Comparison of ENCODE assay signal across 31 cellular contexts in the genomic region with DNA sequence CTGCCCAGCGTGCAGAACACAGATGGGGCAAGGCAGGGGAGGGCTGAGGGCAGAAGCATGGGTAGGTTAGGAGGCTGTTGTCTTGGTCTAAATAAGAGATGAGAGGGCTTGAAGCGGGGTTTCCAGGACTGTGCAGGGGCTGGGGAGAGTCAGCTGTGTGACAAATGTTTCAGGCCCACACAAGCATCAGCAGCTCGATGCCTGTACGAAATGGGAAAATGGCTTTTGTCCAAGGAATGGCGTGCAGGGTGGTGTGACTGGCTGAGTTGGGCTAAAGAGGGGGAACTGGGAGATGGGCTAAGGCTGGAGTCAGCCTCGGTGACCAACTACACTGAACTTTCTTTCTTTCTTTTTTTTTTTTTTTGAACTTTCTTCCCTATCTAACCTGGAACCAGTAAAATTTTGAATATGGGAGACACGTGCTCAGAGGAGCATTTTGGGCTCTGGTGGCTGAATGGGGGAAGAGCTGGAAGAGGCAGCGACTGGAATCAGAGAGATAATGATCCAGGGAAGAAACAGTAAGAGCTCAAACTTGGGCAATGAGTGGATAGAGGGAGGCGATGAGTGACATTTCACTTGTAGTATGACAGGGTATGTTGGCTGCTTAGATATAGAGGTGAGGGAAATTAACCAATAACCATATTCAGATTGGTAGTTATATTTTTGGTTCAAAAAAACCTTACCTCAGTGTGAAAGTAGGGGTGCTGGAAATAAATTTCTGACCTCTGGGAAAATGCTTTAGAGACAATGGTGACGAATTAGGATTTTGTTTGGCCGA. TPM values are rescaled to one million over a fixed set of nuclear protein-coding genes. Genes with fewer than 3 reads are reported as not detected.
"Had no signal": no experiment of that assay in that cellular context is flagged by ENCODE, and none has a peak within 500 bp of the region (broad histone marks: within the 10 kb centered on the region; RNA-seq: fewer than 3 reads in every experiment).

No MANE protein-coding gene starts in this region.

- DNase-seq: activated CD4-positive, alpha-beta T cell treated with anti-CD3 and anti-CD28 coated beads, Interleukin-2, amount 50 U/mL, for 1 hour; activated naive CD4-positive, alpha-beta T cell; activated T-cell treated with anti-CD3 and anti-CD28 coated beads for 4 hours; activated T-cell treated with anti-CD3 and anti-CD28 coated beads, Interleukin-2, amount 50 U/mL, for 72 hours; dermis blood vessel endothelial cell; effector CD4-positive, alpha-beta T cell; esophagus squamous epithelium; gastrocnemius medialis; glutamatergic neuron; kidney glomerular epithelial cell; lower lobe of right lung; mesenchymal stem cell; ovary; retina; small intestine; stimulated activated CD4-positive, alpha-beta T cell treated with anti-CD3 and anti-CD28 coated beads, Interleukin-4, amount 100 ng/mL, for 24 hours; T-helper 2 cell; tibial artery; upper lobe of right lung had no signal

- H3K36me3 ChIP-seq: breast epithelium, esophagus squamous epithelium, gastrocnemius medialis, lower lobe of right lung, neutrophil, ovary, prostate gland, suprapubic skin, tibial artery, upper lobe of right lung had no signal

- H3K4me1 Mint-ChIP-seq: central memory CD8-positive, alpha-beta T cell; stimulated activated memory B cell treated with anti-CD40 and anti-IgM and Interleukin-4, amounts not matched to agents 10 μg/mL and 1 μg/mL and 100 μg/mL, for 72 hours had no signal

- H2AFZ ChIP-seq: hepatocyte had no signal

- H3K4me3 Mint-ChIP-seq: activated T-cell treated with anti-CD3 and anti-CD28 coated beads, Interleukin-2, amount 50 U/mL, for 72 hours; central memory CD8-positive, alpha-beta T cell; nephron; stimulated activated memory B cell treated with anti-CD40 and anti-IgM and Interleukin-4, amounts not matched to agents 10 μg/mL and 1 μg/mL and 100 μg/mL, for 72 hours; WTC11 had no signal

- H3K36me3 Mint-ChIP-seq: activated naive CD4-positive, alpha-beta T cell treated with anti-CD3 and anti-CD28 coated beads, Interleukin-2, amount 50 U/mL, for 72 hours; stimulated activated memory B cell treated with anti-CD40 and anti-IgM and Interleukin-4, amounts not matched to agents 10 μg/mL and 1 μg/mL and 100 μg/mL, for 72 hours had no signal

- H3K4me3 ChIP-seq: breast epithelium, esophagus squamous epithelium, gastrocnemius medialis, hepatocyte, lower lobe of right lung, ovary, prostate gland, suprapubic skin, tibial artery, upper lobe of right lung had no signal

- H3K4me2 ChIP-seq: hepatocyte had no signal

- H3K9me3 Mint-ChIP-seq: activated naive CD4-positive, alpha-beta T cell treated with anti-CD3 and anti-CD28 coated beads, Interleukin-2, amount 50 U/mL, for 72 hours; central memory CD8-positive, alpha-beta T cell; stimulated activated memory B cell treated with anti-CD40 and anti-IgM and Interleukin-4, amounts not matched to agents 10 μg/mL and 1 μg/mL and 100 μg/mL, for 72 hours had no signal

- H3K79me2 ChIP-seq: hepatocyte had no signal

- ATAC-seq: lower lobe of right lung; sciatic nerve; stimulated activated memory B cell treated with anti-CD40 and anti-IgM and Interleukin-4, amounts not matched to agents 10 μg/mL and 1 μg/mL and 100 μg/mL, for 72 hours; upper lobe of right lung had no signal

- H3K4me1 ChIP-seq: breast epithelium, gastrocnemius medialis, prostate gland, tibial artery, upper lobe of right lung had no signal

- H3K27ac Mint-ChIP-seq: activated T-cell treated with anti-CD3 and anti-CD28 coated beads, Interleukin-2, amount 50 U/mL, for 72 hours; nephron; stimulated activated memory B cell treated with anti-CD40 and anti-IgM and Interleukin-4, amounts not matched to agents 10 μg/mL and 1 μg/mL and 100 μg/mL, for 72 hours; WTC11 had no signal

- H3K27me3 ChIP-seq: breast epithelium, esophagus squamous epithelium, gastrocnemius medialis, hepatocyte, neutrophil, ovary, suprapubic skin, tibial artery, upper lobe of right lung had no signal

- H3K27ac ChIP-seq: breast epithelium, epithelial cell of prostate, gastrocnemius medialis, hepatocyte, lower lobe of right lung, neutrophil, ovary, suprapubic skin, tibial artery, upper lobe of right lung had no signal

- H3K9me3 ChIP-seq: breast epithelium, esophagus squamous epithelium, gastrocnemius medialis, lower lobe of right lung, neutrophil, ovary, prostate gland, suprapubic skin, tibial artery, upper lobe of right lung had no signal

RNA-seq across cellular contexts. Expression of gene EPHA1, which starts 10.2 kb away (rescaled TPM):
- total RNA-seq: dermis blood vessel endothelial cell, gastrocnemius medialis had no signal

RNA-seq across cellular contexts. Expression of gene TAS2R60, which starts 24.4 kb away (rescaled TPM):
- total RNA-seq: activated naive CD4-positive, alpha-beta T cell treated with anti-CD3 and anti-CD28 coated beads, Interleukin-2, amount 50 U/mL, for 72 hours; activated T-cell treated with anti-CD3 and anti-CD28 coated beads, Interleukin-2, amount 50 U/mL, for 72 hours; dermis blood vessel endothelial cell; esophagus squamous epithelium; gastrocnemius medialis; hepatocyte; lower lobe of right lung; prostate gland; suprapubic skin; upper lobe of right lung had no signal
- polyA plus RNA-seq: hepatocyte, ovary, small intestine had no signal

RNA-seq across cellular contexts. Expression of gene TAS2R41, which starts 58.8 kb away (rescaled TPM):
- total RNA-seq: activated naive CD4-positive, alpha-beta T cell treated with anti-CD3 and anti-CD28 coated beads, Interleukin-2, amount 50 U/mL, for 72 hours; activated T-cell treated with anti-CD3 and anti-CD28 coated beads, Interleukin-2, amount 50 U/mL, for 72 hours; dermis blood vessel endothelial cell; gastrocnemius medialis; hepatocyte; lower lobe of right lung; sciatic nerve; suprapubic skin; upper lobe of right lung had no signal
- polyA plus RNA-seq: hepatocyte, ovary, small intestine had no signal
